8 cellular contexts compared by ENCODE assay signal in the genomic region with DNA sequence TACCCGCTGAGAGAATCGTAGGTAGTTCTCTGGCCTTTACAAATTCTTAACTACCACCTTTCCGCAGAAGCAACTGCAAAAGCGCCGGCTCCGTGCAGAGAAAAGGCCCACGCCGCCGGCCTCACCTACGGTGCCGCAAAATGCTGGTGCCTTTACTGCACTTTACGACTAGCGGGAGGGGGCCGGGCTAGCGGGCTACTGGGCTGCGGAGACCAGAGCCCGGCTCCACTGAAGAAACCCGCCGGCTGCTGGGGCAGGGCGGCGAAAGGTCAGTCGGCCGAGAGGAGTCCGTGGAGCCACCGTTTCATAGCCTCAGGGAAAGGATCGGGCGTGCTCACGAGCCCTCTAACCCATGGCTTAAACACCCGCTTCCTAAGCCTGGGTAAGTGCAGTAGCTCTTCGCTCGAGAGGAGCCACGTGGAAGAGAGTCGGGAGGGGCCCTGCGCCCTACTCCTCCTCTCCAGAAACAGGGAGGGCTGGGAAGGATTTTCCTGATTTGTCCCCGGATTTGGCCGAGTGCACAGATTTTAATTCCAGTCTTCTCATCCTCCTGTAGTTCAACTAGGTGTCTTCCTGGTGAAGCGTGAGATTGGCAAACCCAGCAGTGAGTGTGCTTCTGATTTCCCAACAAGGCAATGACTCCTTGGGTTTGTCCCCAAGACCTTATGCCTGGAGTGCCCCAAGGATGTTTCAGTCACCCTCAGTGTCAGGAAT. TPM values are rescaled to one million over a fixed set of nuclear protein-coding genes. Genes with fewer than 3 reads are reported as not detected.
DNase-seq lines count a peak whose midpoint lies in the region; ATAC-seq and TF ChIP-seq lines count a peak whose summit lies in the region.

A gene with protein sequence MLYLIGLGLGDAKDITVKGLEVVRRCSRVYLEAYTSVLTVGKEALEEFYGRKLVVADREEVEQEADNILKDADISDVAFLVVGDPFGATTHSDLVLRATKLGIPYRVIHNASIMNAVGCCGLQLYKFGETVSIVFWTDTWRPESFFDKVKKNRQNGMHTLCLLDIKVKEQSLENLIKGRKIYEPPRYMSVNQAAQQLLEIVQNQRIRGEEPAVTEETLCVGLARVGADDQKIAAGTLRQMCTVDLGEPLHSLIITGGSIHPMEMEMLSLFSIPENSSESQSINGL (minus strand): TSS at position 105 of the 714 bp plus-strand sequence. CDS start 341 bp downstream, outside the sequence.

- H4K20me1 ChIP-seq in osteoblast (ENCODE audit: insufficient read depth, low read length) = no peaks in the 10 kb centered on the region

- H3K9me3 Mint-ChIP-seq in activated naive CD8-positive, alpha-beta T cell (ENCODE audit: low read depth) = no peaks in the 10 kb centered on the region
- peaks cover 7% of the 10 kb centered on the region for H3K9me3 Mint-ChIP-seq in glutamatergic neuron (ENCODE audit: unreplicated experiment)

- H2AFZ ChIP-seq in osteoblast (ENCODE audit: low read length) = peak within 1 kb of the TSS; percentile 89

- H3K4me3 Mint-ChIP-seq in activated naive CD8-positive, alpha-beta T cell = peak within 1 kb of the TSS; percentile 100
- peak within 1 kb of the TSS; percentile 93 for H3K4me3 Mint-ChIP-seq in glutamatergic neuron (ENCODE audit: unreplicated experiment)

- no peaks in the 10 kb centered on the region for H3K27me3 Mint-ChIP-seq in activated naive CD8-positive, alpha-beta T cell
- H3K27me3 Mint-ChIP-seq in glutamatergic neuron (ENCODE audit: unreplicated experiment) = peaks cover 2% of the 10 kb centered on the region

- H3K4me1 ChIP-seq in osteoblast (ENCODE audit: insufficient read depth, low read length) = peaks cover 15% of the 10 kb centered on the region
- H3K4me1 ChIP-seq in thoracic aorta (ENCODE audit: control insufficient read depth in 1 of 2, low read depth in 2 of 2) = peaks cover 5 to 15% of the 10 kb centered on the region in 2 donors

- peak within 1 kb of the TSS; percentile 95 for H3K4me2 ChIP-seq in osteoblast (ENCODE audit: insufficient read depth, low read length)

- DNase-seq in GM04503 (ENCODE audit: low read depth) (peak; percentile 72), HEK293T (ENCODE audit: extremely low spot score) (peak; percentile 91), NAMALWA (ENCODE audit: low spot score) (peak; percentile 90), SKM-1 (lab: John Stamatoyannopoulos, UW; ENCODE audit: unreplicated experiment) (peak; percentile 61), glutamatergic neuron (peak; percentile 95), osteoblast (ENCODE audit: insufficient read length, low spot score, missing footprints) (peak; percentile 80), thoracic aorta (ENCODE audit: low spot score) (peak; percentile 70)

- H3K4me3 ChIP-seq in osteoblast (ENCODE audit: insufficient read depth, low read length) = peak within 1 kb of the TSS; percentile 74
- peak within 1 kb of the TSS; percentile 90 for H3K4me3 ChIP-seq in thoracic aorta

- H3K27ac ChIP-seq in osteoblast (ENCODE audit: low read depth, low read length) = peak within 1 kb of the TSS; percentile 73
- H3K27ac ChIP-seq in thoracic aorta = peak within 1 kb of the TSS; percentile 58 to 61

- peaks cover 6% of the 10 kb centered on the region for H3K36me3 ChIP-seq in osteoblast (ENCODE audit: insufficient read depth, low read length)
- H3K36me3 ChIP-seq in thoracic aorta = no peaks in the 10 kb centered on the region

- peaks cover 48% of the 10 kb centered on the region for H3K79me2 ChIP-seq in osteoblast (ENCODE audit: insufficient read depth, low read length)

- H3K27me3 ChIP-seq in osteoblast (ENCODE audit: insufficient read depth, low read length) (no peaks in the 10 kb centered on the region), thoracic aorta (replicated peaks; ENCODE audit: insufficient read depth) (no peaks in the 10 kb centered on the region)

- H3K27ac Mint-ChIP-seq in activated naive CD8-positive, alpha-beta T cell = peak within 1 kb of the TSS; percentile 99
- H3K27ac Mint-ChIP-seq in glutamatergic neuron (ENCODE audit: unreplicated experiment) = peak within 1 kb of the TSS; percentile 95

- peaks cover 37% of the 10 kb centered on the region for H3K36me3 Mint-ChIP-seq in activated naive CD8-positive, alpha-beta T cell
- H3K36me3 Mint-ChIP-seq in glutamatergic neuron (ENCODE audit: unreplicated experiment) = no peaks in the 10 kb centered on the region

- CTCF ChIA-PET in HEK293T (lab: Yijun Ruan, JAX) = no interaction called here

- H3K9me3 ChIP-seq in osteoblast (ENCODE audit: low read depth, low read length) (no peaks in the 10 kb centered on the region), thoracic aorta (no peaks in the 10 kb centered on the region)

- H3K4me1 Mint-ChIP-seq in activated naive CD8-positive, alpha-beta T cell (ENCODE audit: low read depth) = peaks cover 77% of the 10 kb centered on the region
- peaks cover 8% of the 10 kb centered on the region for H3K4me1 Mint-ChIP-seq in glutamatergic neuron (ENCODE audit: low read depth, unreplicated experiment)

- peak; percentile 82 for ATAC-seq in thoracic aorta (ENCODE audit: insufficient number of reproducible peaks, low FRiP score, low read depth)

- TF ChIP-seq CTCF in glutamatergic neuron (IDR thresholded peaks at IDR 0.05; ENCODE audit: partially characterized antibody, unreplicated experiment) = no peak
- no peak for TF ChIP-seq CTCF in osteoblast (IDR thresholded peaks at IDR 0.05; ENCODE audit: extremely low read depth, low read depth, low read length)
- no peak for TF ChIP-seq CTCF in thoracic aorta (IDR thresholded peaks at IDR 0.05)

- POLR2A ChIA-PET in HEK293T (lab: Yijun Ruan, JAX) = interaction anchor here (0.5 to 1.1 kb wide), 6 partner anchors 19 to 263 kb away, joined by 3 to 5 read pairs (median 3); a partner anchor contains a TSS

TF ChIP-seq in HEK293T, 16 proteins besides CTCF, POLR2A, EP300 and RAD21:
- TF ChIP-seq ZNF384 (IDR thresholded peaks at IDR 0.05) (no peak), ELF4 (IDR thresholded peaks at IDR 0.05) (peak; percentile 77), L3MBTL2 (conservative IDR thresholded peaks at IDR 0.05) (peak; percentile 97)
TF ChIP-seq in HEK293T: peak in this region for 2.

RNA-seq across cellular contexts. Expression of the gene that starts here (rescaled TPM):
- total RNA-seq in glutamatergic neuron (ENCODE audit: unreplicated experiment) (40.5 TPM), osteoblast (32.1 and 33.3 TPM in 2 replicates), thoracic aorta (10 to 100 TPM; 11.5 to 26.7 TPM)

Comparison
In these comparisons a context has a peak if more than half of its experiments do, and no peak if none do; other contexts are left out.
1. Peak in every context shown above with its lines: DNase-seq, ATAC-seq, H3K4me3 ChIP-seq and H3K27ac ChIP-seq.